1 cellular context compared by ENCODE assay signal in the genomic region with DNA sequence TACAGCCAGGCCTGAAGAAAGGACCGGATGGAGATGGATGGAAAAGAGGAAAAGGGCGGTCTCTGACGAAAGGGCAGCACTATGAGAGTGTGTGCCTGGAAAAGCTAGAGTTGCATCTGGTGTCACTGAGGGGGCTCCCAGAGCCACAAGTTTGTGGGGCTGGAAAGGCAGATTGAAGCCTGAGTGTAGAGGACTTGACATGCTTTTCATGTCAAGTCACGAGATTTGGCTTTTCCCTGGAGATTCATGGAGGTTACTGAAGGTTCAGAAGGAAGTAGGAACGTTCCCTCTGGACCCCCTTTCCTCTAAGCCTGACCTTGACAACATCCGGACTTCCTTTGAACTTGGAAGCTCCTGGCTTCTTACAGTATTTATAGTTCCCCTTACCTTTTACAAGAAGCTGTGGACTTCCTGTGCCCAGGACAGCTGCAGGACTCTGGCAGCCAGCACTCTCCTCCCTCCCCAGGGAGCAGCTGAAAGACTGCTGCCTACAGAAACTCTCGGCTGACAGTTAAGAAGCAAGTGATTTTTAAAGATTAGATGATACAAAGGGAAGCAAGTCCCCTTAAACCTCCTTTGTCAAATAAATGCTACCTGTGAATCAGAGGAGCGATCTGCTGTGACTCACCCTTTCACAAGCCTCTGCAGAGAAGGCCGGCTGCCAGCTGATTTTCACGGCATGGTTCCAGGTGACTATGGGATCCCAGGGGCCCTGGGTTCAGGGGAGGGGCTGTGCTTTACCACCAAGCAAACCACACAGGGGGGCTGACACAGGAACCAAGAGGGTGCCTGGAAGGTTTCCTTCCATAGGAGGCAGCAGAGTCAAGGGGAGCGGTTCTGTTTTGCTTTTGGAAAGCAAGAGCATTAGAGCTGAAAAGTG.
TF ChIP-seq lines count a peak whose summit lies in the region.

No MANE protein-coding gene starts in this region.

TF ChIP-seq in K562, 482 proteins besides CTCF, POLR2A, EP300 and RAD21 (continued from another document):
- TF ChIP-seq, protein P1, sequence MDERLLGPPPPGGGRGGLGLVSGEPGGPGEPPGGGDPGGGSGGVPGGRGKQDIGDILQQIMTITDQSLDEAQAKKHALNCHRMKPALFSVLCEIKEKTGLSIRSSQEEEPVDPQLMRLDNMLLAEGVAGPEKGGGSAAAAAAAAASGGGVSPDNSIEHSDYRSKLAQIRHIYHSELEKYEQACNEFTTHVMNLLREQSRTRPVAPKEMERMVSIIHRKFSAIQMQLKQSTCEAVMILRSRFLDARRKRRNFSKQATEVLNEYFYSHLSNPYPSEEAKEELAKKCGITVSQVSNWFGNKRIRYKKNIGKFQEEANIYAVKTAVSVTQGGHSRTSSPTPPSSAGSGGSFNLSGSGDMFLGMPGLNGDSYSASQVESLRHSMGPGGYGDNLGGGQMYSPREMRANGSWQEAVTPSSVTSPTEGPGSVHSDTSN (CRISPR knock-in tag; IDR thresholded peaks at IDR 0.05; ENCODE audit: low read depth), result no peak
- TF ChIP-seq, protein P1 (tag; conservative IDR thresholded peaks at IDR 0.05; ENCODE audit: low read depth), result 0 out of 2 replicates have a peak, but pooled peaks have one; percentile 9
- TF ChIP-seq CREM (IDR thresholded peaks at IDR 0.05; ENCODE audit: low read depth) (no peak; the same call in 1 of the 2 replicates), NFRKB (IDR thresholded peaks at IDR 0.05; ENCODE audit: low read depth) (no peak), NONO (IDR thresholded peaks at IDR 0.05; ENCODE audit: low read depth in 2 of 2, low read length in 1 of 2) (no peak), SAFB2 (IDR thresholded peaks at IDR 0.05; ENCODE audit: borderline replicate concordance, low read depth, low read length, severe bottlenecking) (no peak)
